Comparison of ENCODE assay signal across 12 cellular contexts in the genomic region with DNA sequence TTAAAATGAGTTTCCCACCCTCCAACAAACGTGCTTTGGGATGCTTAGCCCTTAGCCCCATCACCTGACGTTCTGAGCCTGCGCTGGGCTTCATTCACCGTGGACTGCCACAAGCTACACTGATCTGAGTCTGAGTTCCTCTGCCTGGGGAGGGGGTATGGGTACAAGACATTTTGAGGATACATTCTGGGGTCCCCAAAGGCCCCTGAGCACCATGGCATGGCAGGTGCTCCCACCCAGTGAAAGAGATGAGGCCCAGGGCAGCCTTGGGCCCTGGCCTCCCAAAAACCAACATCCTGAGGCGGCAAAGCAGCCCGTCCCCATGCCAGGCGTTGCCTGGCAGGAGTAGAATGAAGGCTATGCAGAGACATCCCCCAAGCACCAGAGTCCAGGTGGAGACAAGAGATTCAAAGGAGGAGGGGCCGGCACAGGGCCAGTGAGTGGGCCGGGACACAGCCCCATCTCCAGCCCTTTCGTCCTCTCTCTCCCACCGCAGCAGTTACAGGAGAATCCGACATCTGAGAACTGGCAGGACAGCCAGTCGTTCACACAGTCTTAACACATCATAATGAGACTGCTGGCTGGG.
DNase-seq lines count a peak whose midpoint lies in the region; ATAC-seq and TF ChIP-seq lines count a peak whose summit lies in the region.
"Had no signal": no experiment of that assay in that cellular context is flagged by ENCODE, and none has a peak within 500 bp of the region (broad histone marks: within the 10 kb centered on the region; RNA-seq: fewer than 3 reads in every experiment).

No MANE protein-coding gene starts in this region.

- H3K4me2 ChIP-seq in BLaER1: no peak overlapping the region

- no peaks in the 10 kb centered on the region for H3K9me3 ChIP-seq in BLaER1
- H3K9me3 ChIP-seq in sigmoid colon: no peaks in the 10 kb centered on the region

- no peak for TF ChIP-seq POLR2A in sigmoid colon (IDR thresholded peaks at IDR 0.05)

- H3K4me1 ChIP-seq in BLaER1: peaks cover 7% of the 10 kb centered on the region; the same call in 1 of the 2 replicates
- peaks cover 0 to 59% (median 31%) of the 10 kb centered on the region in 4 donors for H3K4me1 ChIP-seq in sigmoid colon

- DNase-seq in fibroblast of mammary gland (ENCODE audit: low read depth) (no peak), sigmoid colon (no peak), pons (ENCODE audit: low spot score) (no peak), NCI-H524 treated with DMSO at 0.1 percent for 48 hours (lab: John Stamatoyannopoulos, UW) (no peak), NOMO-1 treated with dmso at 0.1 percent for 144 hours (lab: John Stamatoyannopoulos, UW; ENCODE audit: unreplicated experiment) (no peak)
- DNase-seq: activated CD4-positive, alpha-beta T cell treated with anti-CD3 and anti-CD28 coated beads, Interleukin-2, amount 10 ng/mL, durations not matched to agents 7 days and 5 days; CD8-positive, alpha-beta memory T cell; NCI-H187; SIG-M5 had no signal

- no peak overlapping the region for H3K9ac ChIP-seq in BLaER1

- no peak for TF ChIP-seq EP300 in sigmoid colon (IDR thresholded peaks at IDR 0.05)

- H3K27ac ChIP-seq in BLaER1 (0 out of 2 replicates have a peak overlapping the region, but pooled peaks have one; percentile 18), sigmoid colon (peak overlapping the region; percentile 73 to 91 (median 86))

- intact Hi-C loops in sigmoid colon (cut with DNase I): no loop called here

- TF ChIP-seq CTCF in WI38 (IDR thresholded peaks at IDR 0.05; ENCODE audit: low read depth, low read length): no peak
- TF ChIP-seq CTCF in fibroblast of mammary gland (conservative IDR thresholded peaks at IDR 0.05; ENCODE audit: control insufficient read depth, insufficient read depth, low read depth, low read length): no peak
- no peak for TF ChIP-seq CTCF in sigmoid colon (IDR thresholded peaks at IDR 0.05)

- WGBS in sigmoid colon, 2 donors: 83 to 88% methylated on average over 13 of the region's 13 CpGs

- H3K36me3 ChIP-seq in BLaER1 (peaks cover 97% of the 10 kb centered on the region), sigmoid colon (peaks cover 0 to 23% (median 5%) of the 10 kb centered on the region in 4 donors)

- H3K27me3 ChIP-seq in BLaER1 (no peaks in the 10 kb centered on the region), sigmoid colon (no peaks in the 10 kb centered on the region)

- ATAC-seq in HG03571 (IDR thresholded peaks at IDR 0.05; ENCODE audit: unreplicated experiment): no peak

- H4K20me1 ChIP-seq in BLaER1: peaks cover 100% of the 10 kb centered on the region

- H3K4me3 ChIP-seq in BLaER1 (no peak overlapping the region), WI38 (ENCODE audit: low read depth, low read length) (peak overlapping the region; percentile 57), fibroblast of mammary gland (ENCODE audit: control insufficient read depth, low read depth, low read length) (peak overlapping the region; percentile 34), sigmoid colon (no peak overlapping the region)

Comparison
In these comparisons a context has a peak if more than half of its experiments do, and no peak if none do; other contexts are left out.
1. H3K4me3 ChIP-seq: peak in WI38 (single experiment) and fibroblast of mammary gland (single experiment); none in BLaER1 (single experiment) and sigmoid colon (0 of 4).